ENCODE assay signal across 12 cellular contexts in the genomic region with DNA sequence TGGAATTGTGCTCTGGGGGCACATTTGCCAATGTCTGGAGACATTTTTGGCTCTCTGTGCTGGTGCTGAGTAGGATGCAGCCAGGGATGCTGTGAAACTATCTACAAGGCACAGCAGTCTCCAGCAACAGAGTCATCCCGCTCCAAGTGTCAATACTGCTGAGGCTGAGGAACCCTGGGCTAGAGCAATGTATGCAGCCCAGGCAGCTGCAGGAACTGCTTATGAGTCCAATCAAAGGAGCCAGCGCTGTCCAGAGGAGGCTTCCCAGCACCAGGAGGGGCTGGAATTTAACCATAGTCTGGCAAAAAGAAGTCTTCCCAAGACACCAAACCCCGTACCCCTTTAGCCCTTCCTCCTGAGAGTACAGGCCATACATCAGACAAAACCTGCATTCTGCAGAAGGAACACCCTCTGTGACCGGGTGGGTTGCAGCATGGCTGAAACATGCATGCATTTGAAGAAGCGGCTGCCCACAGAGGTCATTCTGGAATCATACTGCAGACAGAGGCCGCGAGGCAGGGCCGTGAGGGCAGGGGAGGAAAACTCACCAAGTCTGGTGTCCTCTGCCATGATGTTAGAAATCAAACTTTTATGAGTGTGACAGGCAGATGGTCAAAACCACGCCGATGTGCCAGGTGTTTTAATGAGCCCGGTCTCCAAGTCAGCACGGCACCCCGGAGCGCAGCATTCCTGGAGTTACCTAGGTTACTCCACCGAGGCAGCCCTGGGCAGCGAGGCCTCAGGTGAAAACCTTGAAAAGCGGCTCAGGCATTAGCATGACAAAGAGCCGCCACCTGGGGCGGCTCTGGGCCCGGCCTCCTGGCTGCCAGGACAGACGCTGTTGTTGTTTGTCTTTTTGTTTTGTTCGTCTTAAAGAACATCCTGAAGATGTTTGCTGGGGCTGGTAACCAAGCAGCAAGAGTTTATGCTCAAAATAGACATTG.
A peak's percentile ranks its signal among the peaks of the same experiment; 100 is the strongest.
DNase-seq lines count a peak whose midpoint lies in the region; ATAC-seq and TF ChIP-seq lines count a peak whose summit lies in the region.
"Had no signal": no experiment of that assay in that cellular context is flagged by ENCODE, and none has a peak within 500 bp of the region (broad histone marks: within the 10 kb centered on the region; RNA-seq: fewer than 3 reads in every experiment).

No MANE protein-coding gene starts in this region.

- peaks cover 7% of the 10 kb centered on the region for H3K36me3 Mint-ChIP-seq in neural crest cell (ENCODE audit: low read depth)

- no peak for ATAC-seq in HG03280 (IDR thresholded peaks at IDR 0.05; ENCODE audit: unreplicated experiment)

- peaks cover 22% of the 10 kb centered on the region for H3K4me1 Mint-ChIP-seq in neural crest cell
- H3K4me1 Mint-ChIP-seq: memory B cell had no signal

- DNase-seq in DMS79 treated with DMSO at 0.1 percent for 48 hours (lab: John Stamatoyannopoulos, UW) = peak; percentile 70
- DNase-seq in NCI-H2107 treated with DMSO at 0.1 percent for 48 hours (lab: John Stamatoyannopoulos, UW; ENCODE audit: unreplicated experiment) = peak; percentile 40
- peak; percentile 81 for DNase-seq in ecto neural progenitor cell (ENCODE audit: low spot score)
- DNase-seq in neural crest cell (ENCODE audit: low read depth, low spot score) = no peak
- DNase-seq in activated CD4-positive, alpha-beta T cell treated with anti-CD3 and anti-CD28 coated beads for 4 hours = no peak
- DNase-seq in cortex of kidney (lab: John Stamatoyannopoulos, UW) = no peak
- DNase-seq in SIG-M5 treated with dmso at 0.1 percent for 504 hours (lab: John Stamatoyannopoulos, UW; ENCODE audit: unreplicated experiment) = no peak
- DNase-seq: activated naive CD4-positive, alpha-beta T cell treated with anti-CD3 and anti-CD28 coated beads for 36 hours; SHP77 had no signal

- no peak for TF ChIP-seq CTCF in neural crest cell (conservative IDR thresholded peaks at IDR 0.05)

- no peak overlapping the region for H3K27ac Mint-ChIP-seq in neural crest cell (ENCODE audit: unreplicated experiment)
- H3K27ac Mint-ChIP-seq: activated naive CD4-positive, alpha-beta T cell treated with anti-CD3 and anti-CD28 coated beads for 36 hours; memory B cell; stimulated activated naive CD8-positive, alpha-beta T cell treated with anti-CD3 and anti-CD28 coated beads, Interleukin-15, amount 100 ng/mL, for 72 hours had no signal

- peak overlapping the region; percentile 57 for H3K4me3 Mint-ChIP-seq in neural crest cell
- H3K4me3 Mint-ChIP-seq: activated naive CD4-positive, alpha-beta T cell treated with anti-CD3 and anti-CD28 coated beads for 36 hours; memory B cell; stimulated activated naive CD8-positive, alpha-beta T cell treated with anti-CD3 and anti-CD28 coated beads, Interleukin-15, amount 100 ng/mL, for 72 hours had no signal

- H3K27me3 Mint-ChIP-seq in neural crest cell (ENCODE audit: low read depth) = peaks cover 30% of the 10 kb centered on the region

- H3K9me3 Mint-ChIP-seq in neural crest cell = peaks cover 25% of the 10 kb centered on the region

Comparison
In these comparisons a context has a peak if more than half of its experiments do, and no peak if none do; other contexts are left out.
1. DNase-seq: peak in DMS79 treated with DMSO at 0.1 percent for 48 hours (single experiment), NCI-H2107 treated with DMSO at 0.1 percent for 48 hours (single experiment) and ecto neural progenitor cell (single experiment); none in neural crest cell (single experiment), activated CD4-positive, alpha-beta T cell treated with anti-CD3 and anti-CD28 coated beads for 4 hours (0 of 2), cortex of kidney (single experiment) and SIG-M5 treated with dmso at 0.1 percent for 504 hours (single experiment).